In genomic region chr14:86596024-86596423, GRCh38 we compare ENCODE assay signal across 16 cellular contexts.
"Had no signal": no experiment of that assay in that cellular context is flagged by ENCODE, and none has a peak within 500 bp of the region (broad histone marks: within the 10 kb centered on the region; RNA-seq: fewer than 3 reads in every experiment).

No MANE protein-coding gene starts in this region.

- DNase-seq: activated CD4-positive, alpha-beta T cell treated with anti-CD3 and anti-CD28 coated beads for 4 hours; activated CD8-positive, alpha-beta memory T cell treated with anti-CD3 and anti-CD28 coated beads, Interleukin-2, amount 50 U/mL, for 4 hours; activated CD8-positive, alpha-beta T cell treated with anti-CD3 and anti-CD28 coated beads for 36 hours; activated naive CD4-positive, alpha-beta T cell treated with anti-CD3 and anti-CD28 coated beads for 36 hours; activated T-cell treated with anti-CD3 and anti-CD28 coated beads, Interleukin-2, amount 50 U/mL, for 72 hours; esophagus squamous epithelium; foreskin fibroblast; head of caudate nucleus; mucosa of descending colon; naive thymus-derived CD8-positive, alpha-beta T cell; thyroid gland; WERI-Rb-1 had no signal

- H3K4me3 ChIP-seq: cardiac muscle cell, esophagus squamous epithelium, mucosa of descending colon, skin epidermis, thyroid gland had no signal

- H3K36me3 ChIP-seq: cardiac muscle cell, esophagus squamous epithelium, neutrophil, thyroid gland, WERI-Rb-1 had no signal

- H3K9me3 ChIP-seq: neutrophil, thyroid gland had no signal

- H3K27ac Mint-ChIP-seq: activated CD8-positive, alpha-beta T cell treated with anti-CD3 and anti-CD28 coated beads for 36 hours; activated naive CD4-positive, alpha-beta T cell treated with anti-CD3 and anti-CD28 coated beads for 36 hours; activated T-cell treated with anti-CD3 and anti-CD28 coated beads, Interleukin-2, amount 50 U/mL, for 72 hours; naive thymus-derived CD8-positive, alpha-beta T cell had no signal

- H3K4me1 Mint-ChIP-seq: naive thymus-derived CD8-positive, alpha-beta T cell had no signal

- H3K4me1 ChIP-seq: esophagus squamous epithelium, thyroid gland had no signal

- H3K36me3 Mint-ChIP-seq: naive thymus-derived CD8-positive, alpha-beta T cell had no signal

- H3K27me3 ChIP-seq: cardiac muscle cell, esophagus squamous epithelium, neutrophil, thyroid gland had no signal

- H3K4me3 Mint-ChIP-seq: activated CD8-positive, alpha-beta T cell treated with anti-CD3 and anti-CD28 coated beads for 36 hours; activated naive CD4-positive, alpha-beta T cell treated with anti-CD3 and anti-CD28 coated beads for 36 hours; activated T-cell treated with anti-CD3 and anti-CD28 coated beads, Interleukin-2, amount 50 U/mL, for 72 hours; naive thymus-derived CD8-positive, alpha-beta T cell had no signal

- ATAC-seq: activated CD8-positive, alpha-beta T cell treated with anti-CD3 and anti-CD28 coated beads for 36 hours; activated T-cell treated with anti-CD3 and anti-CD28 coated beads, Interleukin-2, amount 50 U/mL, for 72 hours; left lobe of liver; mucosa of descending colon; naive thymus-derived CD8-positive, alpha-beta T cell had no signal

- H3K27ac ChIP-seq: cardiac muscle cell, esophagus squamous epithelium, neutrophil, skin epidermis, thyroid gland, WERI-Rb-1 had no signal

- H3K27me3 Mint-ChIP-seq: activated CD8-positive, alpha-beta T cell treated with anti-CD3 and anti-CD28 coated beads for 36 hours; naive thymus-derived CD8-positive, alpha-beta T cell had no signal
